ENCODE assay signal across 32 cellular contexts in genomic region chr1:7104053-7104738, GRCh38.
A peak's percentile ranks its signal among the peaks of the same experiment; 100 is the strongest.
DNase-seq lines count a peak whose midpoint lies in the region; ATAC-seq and TF ChIP-seq lines count a peak whose summit lies in the region.
"Had no signal": no experiment of that assay in that cellular context is flagged by ENCODE, and none has a peak within 500 bp of the region (broad histone marks: within the 10 kb centered on the region; RNA-seq: fewer than 3 reads in every experiment).

No MANE protein-coding gene starts in this region.

- TF ChIP-seq POLR2A in IMR-90 (IDR thresholded peaks at IDR 0.05; ENCODE audit: low read depth, low read length) = no peak

- no peak overlapping the region for H2BK120ac ChIP-seq in IMR-90 (ENCODE audit: low read depth, low read length)

- dilution Hi-C loops in IMR-90 (cut with HindIII; ENCODE audit: low sequenced_read_pairs, unreplicated experiment) = no loop called here

- H4K8ac ChIP-seq in IMR-90 (ENCODE audit: low read depth in 2 of 2, low read length in 2 of 2) = no peak overlapping the region

- H3K23ac ChIP-seq in IMR-90 (ENCODE audit: low read depth, low read length) = no peak overlapping the region

- POLR2A ChIA-PET in IMR-90 (lab: Charles Lee; ENCODE audit: unreplicated experiment) = no interaction called here

- no peak overlapping the region for H3K18ac ChIP-seq in IMR-90 (ENCODE audit: low read depth, low read length)

- no peak for TF ChIP-seq CTCF in IMR-90 (conservative IDR thresholded peaks at IDR 0.05; ENCODE audit: low read depth, low read length)
- no peak for TF ChIP-seq CTCF in neural cell (IDR thresholded peaks at IDR 0.05; ENCODE audit: poor library complexity, severe bottlenecking)

- H2BK15ac ChIP-seq in IMR-90 (ENCODE audit: low read depth, low read length) = no peak overlapping the region

- no peaks in the 10 kb centered on the region for H4K20me1 ChIP-seq in IMR-90 (ENCODE audit: insufficient read depth, low read length)
- no peaks in the 10 kb centered on the region for H4K20me1 ChIP-seq in neural cell (ENCODE audit: insufficient read depth)

- H3K36me3 ChIP-seq in IMR-90 (ENCODE audit: control insufficient read depth, insufficient read depth, low read length) = no peaks in the 10 kb centered on the region
- H3K36me3 ChIP-seq in neural cell (ENCODE audit: insufficient read depth, low read length) = no peaks in the 10 kb centered on the region
- H3K36me3 ChIP-seq: esophagus squamous epithelium, stomach, tibial artery had no signal

- intact Hi-C loops in IMR-90 (cut with micrococcal nuclease) = no loop called here

- H3K14ac ChIP-seq in IMR-90 (replicated peaks; ENCODE audit: low read depth, low read length) = no peak overlapping the region

- TF ChIP-seq EP300 in neural cell (conservative IDR thresholded peaks at IDR 0.05; ENCODE audit: poor library complexity, severe bottlenecking) = peak; percentile 26

- H3K4me3 ChIP-seq in IMR-90 (ENCODE audit: insufficient read depth, low read depth, low read length) = no peak overlapping the region
- peak overlapping the region; percentile 26 for H3K4me3 ChIP-seq in neural cell (ENCODE audit: low read length)
- H3K4me3 ChIP-seq: esophagus squamous epithelium, stomach, tibial artery had no signal

- H3K4ac ChIP-seq in IMR-90 (ENCODE audit: low read depth, low read length) = no peak overlapping the region

- DNase-seq in DMS53 (lab: John Stamatoyannopoulos, UW) = peak; percentile 11
- no peak for DNase-seq in DMS53 treated with DMSO at 0.1 percent for 48 hours (lab: John Stamatoyannopoulos, UW; ENCODE audit: unreplicated experiment)
- no peak for DNase-seq in IMR-90
- DNase-seq in amniotic epithelial cell (ENCODE audit: low read depth) = peak; percentile 18
- DNase-seq in SHP77 treated with DMSO at 0.1 percent for 48 hours (lab: John Stamatoyannopoulos, UW) = no peak
- DNase-seq in stimulated activated CD4-positive, alpha-beta T cell treated with anti-CD3 and anti-CD28 coated beads, Interleukin-4, amount 100 ng/mL, for 4 hours = no peak
- no peak for DNase-seq in activated CD4-positive, alpha-beta T cell treated with anti-CD3 and anti-CD28 coated beads for 1 hour
- DNase-seq: 8988T; activated CD4-positive, alpha-beta T cell treated with anti-CD3 and anti-CD28 coated beads for 36 hours; activated CD8-positive, alpha-beta memory T cell treated with anti-CD3 and anti-CD28 coated beads for 24 hours; activated naive CD8-positive, alpha-beta T cell treated with anti-CD3 and anti-CD28 coated beads, Interleukin-2, amount 50 U/mL, for 24 hours; activated T-cell treated with anti-CD3 and anti-CD28 coated beads, Interleukin-2, amount 50 U/mL, for 24 hours; CD4-positive, alpha-beta T cell; cerebellar nuclear complex; esophagus squamous epithelium; GDM1; HCEC 1CT; hypothalamus; Karpas-422; left ventricle myocardium superior; midbrain; MV-4-11; naive thymus-derived CD4-positive, alpha-beta T cell; NCI-H1694 treated with DMSO at 0.1 percent for 48 hours; NCI-H2227 treated with DMSO at 0.1 percent for 48 hours; small intestine; stimulated activated CD8-positive, alpha-beta memory T cell treated with anti-CD3 and anti-CD28 coated beads, Interleukin-4, amount 100 ng/mL, for 48 hours; stomach; T-helper 17 cell; tibial artery had no signal

- H3F3A ChIP-seq in neural cell (ENCODE audit: insufficient read depth, low read length, poor library complexity, severe bottlenecking) = no peaks in the 10 kb centered on the region

- 35% methylated on average over 4 of the region's 4 CpGs; no CpG with 5 or more reads in 1 of the 2 experiments for WGBS in IMR-90 (ENCODE audit: extremely low coverage in 2 of 2, insufficient read length in 1 of 2), 2 experiments

- in situ Hi-C loops in IMR-90 (cut with MboI; ENCODE audit: low sequenced_read_pairs) = no loop called here

- H4K5ac ChIP-seq in IMR-90 (ENCODE audit: low read depth, low read length) = no peak overlapping the region

- no peak overlapping the region for H2AFZ ChIP-seq in IMR-90 (replicated peaks; ENCODE audit: low read length, poor library complexity)
- H2AFZ ChIP-seq in neural cell (ENCODE audit: low read depth, low read length) = no peak overlapping the region

- H3K9me2 ChIP-seq in neural cell (ENCODE audit: insufficient read depth, low read length) = no peaks in the 10 kb centered on the region

- H3K27ac ChIP-seq in IMR-90 (ENCODE audit: insufficient read depth, low read length) (no peak overlapping the region), neural cell (ENCODE audit: low read length) (no peak overlapping the region)
- H3K27ac ChIP-seq: esophagus squamous epithelium, stomach, tibial artery had no signal

- H3K4me1 ChIP-seq in IMR-90 (ENCODE audit: control insufficient read depth, insufficient read depth, low read length) = no peaks in the 10 kb centered on the region
- H3K4me1 ChIP-seq: esophagus squamous epithelium, stomach, tibial artery had no signal

- no peaks in the 10 kb centered on the region for H3K79me1 ChIP-seq in IMR-90 (ENCODE audit: low read depth in 1 of 2, low read length in 2 of 2)

- no peak overlapping the region for H3K9ac ChIP-seq in IMR-90 (ENCODE audit: low read depth, low read length)
- H3K9ac ChIP-seq in neural cell (ENCODE audit: low read length) = no peak overlapping the region

- H3K56ac ChIP-seq in IMR-90 (ENCODE audit: extremely low read depth, insufficient read depth, low read length) = no peak overlapping the region

- H3K9me1 ChIP-seq in IMR-90 (ENCODE audit: insufficient read depth, low read length) = no peaks in the 10 kb centered on the region

- H3K79me2 ChIP-seq in neural cell (replicated peaks; ENCODE audit: insufficient read depth, low read length) = no peaks in the 10 kb centered on the region

- CTCF ChIA-PET in IMR-90 (lab: Yijun Ruan, JAX) = no interaction called here

- ATAC-seq in IMR-90 (ENCODE audit: low read depth) = no peak
- ATAC-seq: activated CD4-positive, alpha-beta T cell treated with anti-CD3 and anti-CD28 coated beads for 36 hours; activated naive CD8-positive, alpha-beta T cell treated with anti-CD3 and anti-CD28 coated beads, Interleukin-2, amount 50 U/mL, for 24 hours; left ventricle myocardium superior; naive thymus-derived CD4-positive, alpha-beta T cell; SK-N-SH treated with all-trans-retinoic acid at 6 μM for 48 hours; T-helper 17 cell had no signal

- H2BK5ac ChIP-seq in IMR-90 (ENCODE audit: low read depth, low read length, poor library complexity, severe bottlenecking) = peak overlapping the region; percentile 50

- no peak overlapping the region for H2AK5ac ChIP-seq in IMR-90 (ENCODE audit: low read depth, low read length)

- no peaks in the 10 kb centered on the region for H3K9me3 ChIP-seq in IMR-90 (ENCODE audit: control insufficient read depth, insufficient read depth, low read length)
- H3K9me3 ChIP-seq in neural cell (ENCODE audit: low read length) = no peaks in the 10 kb centered on the region
- H3K9me3 ChIP-seq: esophagus squamous epithelium, stomach, tibial artery had no signal

- no TSS peak for BruUV-seq in IMR-90 (replicated peaks; lab: Mats Ljungman, UMichigan)

- no peak overlapping the region for H2BK20ac ChIP-seq in IMR-90 (ENCODE audit: low read depth, low read length)

- TF ChIP-seq RAD21 in IMR-90 (IDR thresholded peaks at IDR 0.05; ENCODE audit: low read length) (no peak), neural cell (conservative IDR thresholded peaks at IDR 0.05) (no peak)

- H3K27me3 ChIP-seq in IMR-90 (ENCODE audit: control insufficient read depth, insufficient read depth, low read length) (peaks cover 20% of the 10 kb centered on the region), neural cell (ENCODE audit: insufficient read depth, low read depth, low read length) (no peaks in the 10 kb centered on the region)

- H2AK9ac ChIP-seq in IMR-90 (replicated peaks; ENCODE audit: low read depth, low read length, poor library complexity) = no peak overlapping the region

- no peak overlapping the region for H4K91ac ChIP-seq in IMR-90 (ENCODE audit: insufficient read depth, low read depth, low read length)

- no peak overlapping the region for H3K4me2 ChIP-seq in IMR-90 (ENCODE audit: low read depth, low read length)
- no peak overlapping the region for H3K4me2 ChIP-seq in neural cell (ENCODE audit: low read length)

TF ChIP-seq in IMR-90, 13 proteins besides CTCF, POLR2A, EP300 and RAD21:
- TF ChIP-seq FOS (IDR thresholded peaks at IDR 0.05; ENCODE audit: low read depth, low read length) (no peak), NFE2L2 (IDR thresholded peaks at IDR 0.05; ENCODE audit: low read depth, low read length) (no peak), ELK1 (IDR thresholded peaks at IDR 0.05; ENCODE audit: borderline replicate concordance, low read depth, low read length) (no peak), BHLHE40 (IDR thresholded peaks at IDR 0.05; ENCODE audit: low read depth, low read length) (no peak), MXI1 (IDR thresholded peaks at IDR 0.05; ENCODE audit: borderline replicate concordance, low read depth, low read length) (no peak), MAFK (IDR thresholded peaks at IDR 0.05; ENCODE audit: low read depth, low read length) (no peak)

TF ChIP-seq in neural cell, 6 proteins besides CTCF, POLR2A, EP300 and RAD21 (continues in another document):
- TF ChIP-seq REST (IDR thresholded peaks at IDR 0.05; ENCODE audit: borderline replicate concordance) (no peak), EZH2 (IDR thresholded peaks at IDR 0.05; ENCODE audit: borderline replicate concordance, insufficient read depth, low read length, poor library complexity, severe bottlenecking) (no peak), SMC3 (conservative IDR thresholded peaks at IDR 0.05; ENCODE audit: poor library complexity) (no peak)

Comparison
In these comparisons a context has a peak if more than half of its experiments do, and no peak if none do; other contexts are left out.
1. DNase-seq: peak in DMS53 (single experiment) and amniotic epithelial cell (single experiment); none in DMS53 treated with DMSO at 0.1 percent for 48 hours (single experiment), IMR-90 (single experiment), SHP77 treated with DMSO at 0.1 percent for 48 hours (single experiment), stimulated activated CD4-positive, alpha-beta T cell treated with anti-CD3 and anti-CD28 coated beads, Interleukin-4, amount 100 ng/mL, for 4 hours (0 of 2) and activated CD4-positive, alpha-beta T cell treated with anti-CD3 and anti-CD28 coated beads for 1 hour (single experiment).